19 cellular contexts compared by ENCODE assay signal in the genomic region with DNA sequence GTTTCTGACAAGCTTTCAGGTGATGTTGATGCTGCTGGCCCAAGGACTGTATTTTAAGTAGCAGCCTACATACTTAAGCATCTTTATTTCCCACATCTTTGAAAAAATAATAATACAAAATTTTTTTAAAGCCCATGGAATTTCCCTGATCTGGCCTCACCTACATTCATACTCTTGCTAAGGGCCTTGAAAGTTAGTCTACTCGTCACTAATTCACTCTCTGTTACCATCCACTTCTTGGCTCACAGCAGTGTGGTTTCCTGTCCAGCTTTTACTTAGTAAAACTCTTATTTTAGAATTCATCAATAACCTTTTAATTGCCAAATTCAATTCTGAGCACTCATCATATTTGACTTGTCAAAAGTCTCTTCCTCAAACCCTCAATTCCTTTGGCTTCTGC. TPM values are rescaled to one million over a fixed set of nuclear protein-coding genes. Genes with fewer than 3 reads are reported as not detected.
A peak's percentile ranks its signal among the peaks of the same experiment; 100 is the strongest.
DNase-seq lines count a peak whose midpoint lies in the region; ATAC-seq and TF ChIP-seq lines count a peak whose summit lies in the region.
"Had no signal": no experiment of that assay in that cellular context is flagged by ENCODE, and none has a peak within 500 bp of the region (broad histone marks: within the 10 kb centered on the region; RNA-seq: fewer than 3 reads in every experiment).

No MANE protein-coding gene starts in this region.

- no peak for TF ChIP-seq CTCF in adrenal gland (IDR thresholded peaks at IDR 0.05)

- H3K27me3 ChIP-seq in adrenal gland, result no peaks in the 10 kb centered on the region
- H3K27me3 ChIP-seq: esophagus squamous epithelium, neutrophil, right atrium auricular region, tibial artery had no signal

- H3K27me3 Mint-ChIP-seq in stimulated activated naive CD8-positive, alpha-beta T cell treated with anti-CD3 and anti-CD28 coated beads, Interleukin-15, Interleukin-2, amounts not matched to agents 100 ng/mL and 50 ng/mL, for 24 hours, result no peaks in the 10 kb centered on the region
- H3K27me3 Mint-ChIP-seq in activated T-helper 17 cell treated with anti-CD3 and anti-CD28 coated beads, Interleukin-2, amount 50 U/mL, for 72 hours, result no peaks in the 10 kb centered on the region
- H3K27me3 Mint-ChIP-seq in memory B cell, result no peaks in the 10 kb centered on the region

- WGBS in adrenal gland, 4 donors, result 19 to 33% (median 28%) methylated on average over 1 of the region's 1 CpG

- no peak for TF ChIP-seq POLR2A in adrenal gland (IDR thresholded peaks at IDR 0.05)

- H3K9me3 Mint-ChIP-seq in stimulated activated naive CD8-positive, alpha-beta T cell treated with anti-CD3 and anti-CD28 coated beads, Interleukin-15, Interleukin-2, amounts not matched to agents 100 ng/mL and 50 ng/mL, for 24 hours, result no peaks in the 10 kb centered on the region
- no peaks in the 10 kb centered on the region for H3K9me3 Mint-ChIP-seq in activated T-helper 17 cell treated with anti-CD3 and anti-CD28 coated beads, Interleukin-2, amount 50 U/mL, for 72 hours
- H3K9me3 Mint-ChIP-seq in memory B cell, result no peaks in the 10 kb centered on the region

- H3K4me3 ChIP-seq in adrenal gland, result no peak overlapping the region
- H3K4me3 ChIP-seq: esophagus squamous epithelium, GM23248, right atrium auricular region, tibial artery had no signal

- H3K27ac Mint-ChIP-seq in stimulated activated naive CD8-positive, alpha-beta T cell treated with anti-CD3 and anti-CD28 coated beads, Interleukin-15, Interleukin-2, amounts not matched to agents 100 ng/mL and 50 ng/mL, for 24 hours, result peak overlapping the region; percentile 62
- H3K27ac Mint-ChIP-seq in activated T-helper 17 cell treated with anti-CD3 and anti-CD28 coated beads, Interleukin-2, amount 50 U/mL, for 72 hours, result peak overlapping the region; percentile 23
- H3K27ac Mint-ChIP-seq in memory B cell, result peak overlapping the region; percentile 76

- no peak overlapping the region for H3K27ac ChIP-seq in adrenal gland
- H3K27ac ChIP-seq: esophagus squamous epithelium, GM23248, right atrium auricular region, tibial artery had no signal

- no peaks in the 10 kb centered on the region for H3K9me3 ChIP-seq in adrenal gland (replicated peaks in 1 of 3)
- H3K9me3 ChIP-seq: esophagus squamous epithelium, neutrophil, right atrium auricular region, tibial artery had no signal

- DNase-seq in stimulated activated naive CD8-positive, alpha-beta T cell treated with anti-CD3 and anti-CD28 coated beads, Interleukin-15, Interleukin-2, amounts not matched to agents 100 U/mL and 50 U/mL, for 24 hours, result no peak
- DNase-seq in memory B cell (ENCODE audit: low spot score in 2 of 2) (no peak), adrenal gland (no peak)
- no peak for DNase-seq in stimulated activated CD4-positive, alpha-beta T cell treated with anti-CD3 and anti-CD28 coated beads, Interleukin-4, amount 100 ng/mL, for 24 hours
- DNase-seq: activated CD4-positive, CD25-positive, alpha-beta regulatory T cell treated with anti-CD3 and anti-CD28 coated beads, Interleukin-2, amount 50 U/mL, for 72 hours; amygdala; effector memory CD4-positive, alpha-beta T cell; esophagus squamous epithelium; GM23248; left colon; NCI-H2029 treated with DMSO at 0.1 percent for 48 hours; T1000; tibial artery had no signal

- H3K36me3 Mint-ChIP-seq in stimulated activated naive CD8-positive, alpha-beta T cell treated with anti-CD3 and anti-CD28 coated beads, Interleukin-15, Interleukin-2, amounts not matched to agents 100 ng/mL and 50 ng/mL, for 24 hours (ENCODE audit: low read depth), result peaks cover 67% of the 10 kb centered on the region
- H3K36me3 Mint-ChIP-seq in activated T-helper 17 cell treated with anti-CD3 and anti-CD28 coated beads, Interleukin-2, amount 50 U/mL, for 72 hours (ENCODE audit: low read depth), result peaks cover 98% of the 10 kb centered on the region
- peaks cover 37% of the 10 kb centered on the region for H3K36me3 Mint-ChIP-seq in memory B cell

- H3K4me3 Mint-ChIP-seq in stimulated activated naive CD8-positive, alpha-beta T cell treated with anti-CD3 and anti-CD28 coated beads, Interleukin-15, Interleukin-2, amounts not matched to agents 100 ng/mL and 50 ng/mL, for 24 hours, result no peak overlapping the region
- no peak overlapping the region for H3K4me3 Mint-ChIP-seq in activated T-helper 17 cell treated with anti-CD3 and anti-CD28 coated beads, Interleukin-2, amount 50 U/mL, for 72 hours
- no peak overlapping the region for H3K4me3 Mint-ChIP-seq in memory B cell

- H3K4me1 ChIP-seq in adrenal gland (replicated peaks in 1 of 2), result no peaks in the 10 kb centered on the region

- peaks cover 7% of the 10 kb centered on the region for H3K4me1 Mint-ChIP-seq in stimulated activated naive CD8-positive, alpha-beta T cell treated with anti-CD3 and anti-CD28 coated beads, Interleukin-15, Interleukin-2, amounts not matched to agents 100 ng/mL and 50 ng/mL, for 24 hours (ENCODE audit: low read depth)
- H3K4me1 Mint-ChIP-seq in activated T-helper 17 cell treated with anti-CD3 and anti-CD28 coated beads, Interleukin-2, amount 50 U/mL, for 72 hours, result peaks cover 4% of the 10 kb centered on the region
- peaks cover 7% of the 10 kb centered on the region for H3K4me1 Mint-ChIP-seq in memory B cell

- intact Hi-C loops in adrenal gland (cut with DNase I), result no loop called here

- H3K36me3 ChIP-seq in adrenal gland (replicated peaks in 1 of 2), result peaks cover 0 to 68% of the 10 kb centered on the region in 2 donors

- no peak for ATAC-seq in stimulated activated naive CD8-positive, alpha-beta T cell treated with anti-CD3 and anti-CD28 coated beads, Interleukin-15, Interleukin-2, amounts not matched to agents 100 U/mL and 50 U/mL, for 24 hours
- no peak for ATAC-seq in activated T-helper 17 cell treated with anti-CD3 and anti-CD28 coated beads, Interleukin-2, amount 50 U/mL, for 72 hours (replicated peaks)
- no peak for ATAC-seq in memory B cell (ENCODE audit: low read depth)
- no peak for ATAC-seq in HG02870 (IDR thresholded peaks at IDR 0.05; ENCODE audit: unreplicated experiment)
- ATAC-seq in GM18858 (IDR thresholded peaks at IDR 0.05; ENCODE audit: unreplicated experiment), result no peak

RNA-seq across cellular contexts. Expression of a gene that starts 59.3 kb away (rescaled TPM):
- 10 to 100 TPM; 50.6 to 61.0 TPM for total RNA-seq in activated T-helper 17 cell treated with anti-CD3 and anti-CD28 coated beads, Interleukin-2, amount 50 U/mL, for 72 hours
- 10 to 100 TPM; 24.1 to 46.7 (median 37.3) TPM for total RNA-seq in adrenal gland
- polyA plus RNA-seq in adrenal gland, result 10 to 100 TPM; 11.5 to 20.9 (median 19.7) TPM

Comparison
In these comparisons a context has a peak if more than half of its experiments do, and no peak if none do; other contexts are left out.
1. H3K27ac Mint-ChIP-seq: peak in every context shown above with its lines; median percentile 76 in memory B cell; 62 in stimulated activated naive CD8-positive, alpha-beta T cell treated with anti-CD3 and anti-CD28 coated beads, Interleukin-15, Interleukin-2, amounts not matched to agents 100 ng/mL and 50 ng/mL, for 24 hours; 23 in activated T-helper 17 cell treated with anti-CD3 and anti-CD28 coated beads, Interleukin-2, amount 50 U/mL, for 72 hours.